Comparison of ENCODE assay signal across 29 cellular contexts in the genomic region with DNA sequence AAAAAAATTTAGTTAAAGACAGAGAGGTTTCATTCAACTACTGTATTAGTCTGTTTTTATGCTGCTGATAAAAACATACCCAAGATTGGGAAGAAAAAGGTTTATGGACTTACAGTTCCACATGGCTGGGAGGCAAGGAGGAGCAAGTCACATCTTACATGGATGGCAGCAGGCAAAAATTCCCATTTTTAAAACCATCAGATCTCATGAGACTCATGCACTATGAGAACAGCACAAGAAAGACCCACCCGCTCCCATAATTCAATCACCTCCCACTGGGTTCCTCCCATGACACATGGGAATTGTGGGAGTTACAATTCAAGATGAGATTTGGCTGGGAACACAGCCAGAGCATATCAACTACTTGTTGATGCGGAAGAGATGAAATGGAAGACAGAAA.
"Had no signal": no experiment of that assay in that cellular context is flagged by ENCODE, and none has a peak within 500 bp of the region (broad histone marks: within the 10 kb centered on the region; RNA-seq: fewer than 3 reads in every experiment).

No MANE protein-coding gene starts in this region.

- H3K4me3 ChIP-seq: coronary artery, dorsolateral prefrontal cortex, esophagus squamous epithelium, gastroesophageal sphincter had no signal

- H3K36me3 ChIP-seq: brain microvascular endothelial cell had no signal

- H3K4me3 Mint-ChIP-seq: activated CD4-positive, alpha-beta memory T cell treated with anti-CD3 and anti-CD28 coated beads, Interleukin-2, amount 10 ng/mL, durations not matched to agents 7 days and 5 days; activated CD4-positive, alpha-beta T cell treated with anti-CD3 and anti-CD28 coated beads, Interleukin-2, amount 10 ng/mL, durations not matched to agents 7 days and 5 days; activated naive CD4-positive, alpha-beta T cell treated with anti-CD3 and anti-CD28 coated beads, Interleukin-2, amount 10 ng/mL, durations not matched to agents 7 days and 5 days; activated naive CD8-positive, alpha-beta T cell treated with anti-CD3 and anti-CD28 coated beads, Interleukin-2, amount 10 ng/mL, durations not matched to agents 7 days and 5 days; activated T-cell treated with anti-CD3 and anti-CD28 coated beads, Interleukin-2, amount 50 U/mL, for 24 hours; activated T-cell treated with anti-CD3 and anti-CD28 coated beads, Interleukin-2, amount 50 U/mL, for 72 hours; central memory CD8-positive, alpha-beta T cell; dendritic cell treated with granulocyte-macrophage colony-stimulating factor and Interleukin-4, amounts not matched to agents 40 ng/mL and 50 ng/mL, for 4 days; endodermal cell; WTC11 had no signal

- H3K27ac ChIP-seq: brain microvascular endothelial cell, coronary artery, dorsolateral prefrontal cortex, esophagus squamous epithelium, gastroesophageal sphincter, VCaP had no signal

- H3K27ac Mint-ChIP-seq: activated CD4-positive, alpha-beta memory T cell treated with anti-CD3 and anti-CD28 coated beads, Interleukin-2, amount 10 ng/mL, durations not matched to agents 7 days and 5 days; activated CD4-positive, alpha-beta T cell treated with anti-CD3 and anti-CD28 coated beads, Interleukin-2, amount 10 ng/mL, durations not matched to agents 7 days and 5 days; activated naive CD4-positive, alpha-beta T cell treated with anti-CD3 and anti-CD28 coated beads, Interleukin-2, amount 10 ng/mL, durations not matched to agents 7 days and 5 days; activated naive CD4-positive, alpha-beta T cell treated with anti-CD3 and anti-CD28 coated beads, Interleukin-2, amount 50 U/mL, for 72 hours; activated naive CD8-positive, alpha-beta T cell treated with anti-CD3 and anti-CD28 coated beads, Interleukin-2, amount 10 ng/mL, durations not matched to agents 7 days and 5 days; activated T-cell treated with anti-CD3 and anti-CD28 coated beads, Interleukin-2, amount 50 U/mL, for 24 hours; activated T-cell treated with anti-CD3 and anti-CD28 coated beads, Interleukin-2, amount 50 U/mL, for 72 hours; dendritic cell treated with granulocyte-macrophage colony-stimulating factor and Interleukin-4, amounts not matched to agents 40 ng/mL and 50 ng/mL, for 4 days; endodermal cell; WTC11 had no signal

- H3K9me3 ChIP-seq: esophagus squamous epithelium, gastroesophageal sphincter had no signal

- H3K36me3 Mint-ChIP-seq: activated naive CD4-positive, alpha-beta T cell treated with anti-CD3 and anti-CD28 coated beads, Interleukin-2, amount 10 ng/mL, durations not matched to agents 7 days and 5 days; activated naive CD8-positive, alpha-beta T cell treated with anti-CD3 and anti-CD28 coated beads, Interleukin-2, amount 10 ng/mL, durations not matched to agents 7 days and 5 days had no signal

- H3K4me1 Mint-ChIP-seq: activated CD4-positive, alpha-beta memory T cell treated with anti-CD3 and anti-CD28 coated beads, Interleukin-2, amount 10 ng/mL, durations not matched to agents 7 days and 5 days; activated CD4-positive, alpha-beta T cell treated with anti-CD3 and anti-CD28 coated beads, Interleukin-2, amount 10 ng/mL, durations not matched to agents 7 days and 5 days; activated naive CD4-positive, alpha-beta T cell treated with anti-CD3 and anti-CD28 coated beads, Interleukin-2, amount 10 ng/mL, durations not matched to agents 7 days and 5 days; activated naive CD8-positive, alpha-beta T cell treated with anti-CD3 and anti-CD28 coated beads, Interleukin-2, amount 10 ng/mL, durations not matched to agents 7 days and 5 days; central memory CD8-positive, alpha-beta T cell had no signal

- H3K9me3 Mint-ChIP-seq: activated CD4-positive, alpha-beta memory T cell treated with anti-CD3 and anti-CD28 coated beads, Interleukin-2, amount 10 ng/mL, durations not matched to agents 7 days and 5 days; activated naive CD8-positive, alpha-beta T cell treated with anti-CD3 and anti-CD28 coated beads, Interleukin-2, amount 10 ng/mL, durations not matched to agents 7 days and 5 days; activated T-cell treated with anti-CD3 and anti-CD28 coated beads, Interleukin-2, amount 50 U/mL, for 24 hours; activated T-cell treated with anti-CD3 and anti-CD28 coated beads, Interleukin-2, amount 50 U/mL, for 72 hours; central memory CD8-positive, alpha-beta T cell; dendritic cell treated with granulocyte-macrophage colony-stimulating factor and Interleukin-4, amounts not matched to agents 40 ng/mL and 50 ng/mL, for 4 days; endodermal cell had no signal

- ATAC-seq: activated naive CD4-positive, alpha-beta T cell treated with anti-CD3 and anti-CD28 coated beads, Interleukin-2, amount 50 U/mL, for 72 hours; activated T-cell treated with anti-CD3 and anti-CD28 coated beads, Interleukin-2, amount 50 U/mL, for 72 hours; gastroesophageal sphincter; WTC11 had no signal

- H3K27me3 ChIP-seq: brain microvascular endothelial cell, esophagus squamous epithelium, gastroesophageal sphincter had no signal

- DNase-seq: activated CD4-positive, alpha-beta memory T cell treated with anti-CD3 and anti-CD28 coated beads, Interleukin-2, amount 10 ng/mL, durations not matched to agents 7 days and 5 days; activated CD4-positive, alpha-beta T cell treated with anti-CD3 and anti-CD28 coated beads for 1 hour; activated CD4-positive, alpha-beta T cell treated with anti-CD3 and anti-CD28 coated beads for 4 hours; activated CD4-positive, alpha-beta T cell treated with anti-CD3 and anti-CD28 coated beads, Interleukin-2, amount 10 ng/mL, durations not matched to agents 7 days and 5 days; activated CD4-positive, alpha-beta T cell treated with anti-CD3 and anti-CD28 coated beads, Interleukin-2, amount 50 U/mL, for 4 hours; activated CD8-positive, alpha-beta memory T cell treated with anti-CD3 and anti-CD28 coated beads, Interleukin-2, amount 50 U/mL, for 48 hours; activated gamma-delta T cell; activated naive CD4-positive, alpha-beta T cell; activated naive CD4-positive, alpha-beta T cell treated with anti-CD3 and anti-CD28 coated beads, Interleukin-2, amount 10 ng/mL, durations not matched to agents 7 days and 5 days; activated naive CD8-positive, alpha-beta T cell treated with anti-CD3 and anti-CD28 coated beads, Interleukin-2, amount 10 ng/mL, durations not matched to agents 7 days and 5 days; activated T-cell treated with anti-CD3 and anti-CD28 coated beads for 4 hours; activated T-cell treated with anti-CD3 and anti-CD28 coated beads, Interleukin-2, amount 50 U/mL, for 24 hours; activated T-cell treated with anti-CD3 and anti-CD28 coated beads, Interleukin-2, amount 50 U/mL, for 72 hours; anterior cingulate cortex; brain microvascular endothelial cell; dorsolateral prefrontal cortex; effector memory CD4-positive, alpha-beta T cell; endodermal cell; erythroblast; esophagus squamous epithelium; foreskin melanocyte; T-helper 2 cell had no signal
